In genomic region chr16:88489163-88489721, GRCh38 we compare ENCODE assay signal across 20 cellular contexts.
"Had no signal": no experiment of that assay in that cellular context is flagged by ENCODE, and none has a peak within 500 bp of the region (broad histone marks: within the 10 kb centered on the region; RNA-seq: fewer than 3 reads in every experiment).

No MANE protein-coding gene starts in this region.

- H3K27ac ChIP-seq: coronary artery, esophagus muscularis mucosa, suprapubic skin, upper lobe of left lung had no signal

- H3K4me3 ChIP-seq: coronary artery, esophagus muscularis mucosa, suprapubic skin, upper lobe of left lung had no signal

- H3K36me3 ChIP-seq: suprapubic skin had no signal

- H3K9me3 ChIP-seq: esophagus muscularis mucosa, suprapubic skin, upper lobe of left lung had no signal

- H3K4me1 ChIP-seq: esophagus muscularis mucosa, suprapubic skin, upper lobe of left lung had no signal

- H3K27me3 ChIP-seq: suprapubic skin, upper lobe of left lung had no signal

- DNase-seq: activated B cell treated with CpG ODN at 0.5 μM for 24 hours; activated CD4-positive, alpha-beta T cell treated with anti-CD3 and anti-CD28 coated beads, Interleukin-2, amount 10 ng/mL, durations not matched to agents 24 days and 14 days; activated CD8-positive, alpha-beta memory T cell treated with anti-CD3 and anti-CD28 coated beads, Interleukin-2, amount 50 U/mL, for 4 hours; activated CD8-positive, alpha-beta T cell treated with anti-CD3 and anti-CD28 coated beads, Interleukin-2, amount 10 ng/mL, durations not matched to agents 7 days and 5 days; activated effector memory CD4-positive, alpha-beta T cell treated with anti-CD3 and anti-CD28 coated beads, Interleukin-2, amount 50 U/mL, for 16 hours; activated T-cell treated with anti-CD3 and anti-CD28 coated beads, Interleukin-2, amount 50 U/mL, for 48 hours; amniotic stem cell; central memory CD4-positive, alpha-beta T cell; effector CD4-positive, alpha-beta T cell; hippocampal formation; left ventricle myocardium superior; mesenchymal stem cell; stimulated activated CD4-positive, alpha-beta T cell treated with anti-CD3 and anti-CD28 coated beads, Interleukin-4, amount 100 ng/mL, for 1 hour; stimulated activated naive CD4-positive, alpha-beta T cell treated with Interleukin-2 at 50 U/mL for 16 hours; upper lobe of left lung had no signal

- FAIRE-seq: keratinocyte, TTC549 had no signal
